ENCODE assay signal across 31 cellular contexts in the genomic region with DNA sequence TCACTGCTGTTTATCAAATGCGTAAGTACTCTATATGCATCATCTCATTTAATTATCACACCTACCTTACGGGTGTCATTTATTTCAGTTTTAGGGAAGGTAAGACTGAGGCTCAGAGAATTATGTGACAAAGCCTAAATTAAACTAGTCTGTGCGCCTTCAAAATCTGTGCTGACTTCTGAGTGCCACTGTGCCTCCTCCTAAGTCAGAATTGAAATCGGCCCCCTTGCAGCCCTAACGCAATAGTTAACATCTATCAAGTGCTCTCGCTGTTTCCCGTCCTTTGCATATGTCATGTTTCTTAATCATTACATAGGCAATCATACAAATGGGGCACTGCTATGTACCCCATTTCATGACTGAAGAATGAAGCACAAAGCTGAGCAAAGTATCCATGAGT.
"Had no signal": no experiment of that assay in that cellular context is flagged by ENCODE, and none has a peak within 500 bp of the region (broad histone marks: within the 10 kb centered on the region; RNA-seq: fewer than 3 reads in every experiment).

No MANE protein-coding gene starts in this region.

- H3K27ac ChIP-seq: adrenal gland, ascending aorta, body of pancreas, brain microvascular endothelial cell, breast epithelium, cardiac muscle cell had no signal

- DNase-seq: activated effector memory CD4-positive, alpha-beta T cell treated with anti-CD3 and anti-CD28 coated beads, Interleukin-2, amount 50 U/mL, for 16 hours; activated effector memory CD4-positive, alpha-beta T cell treated with Interleukin-2 at 50 U/mL for 16 hours; activated gamma-delta T cell; activated gamma-delta T cell treated with Interleukin-2 at 50 U/mL for 16 hours; activated naive CD4-positive, alpha-beta T cell; activated naive CD4-positive, alpha-beta T cell treated with anti-CD3 and anti-CD28 coated beads for 36 hours; activated naive CD4-positive, alpha-beta T cell treated with anti-CD3 and anti-CD28 coated beads, Interleukin-2, amount 10 ng/mL, durations not matched to agents 7 days and 5 days; activated naive CD4-positive, alpha-beta T cell treated with anti-CD3 and anti-CD28 coated beads, Interleukin-2, amount 50 U/mL, for 16 hours; activated naive CD4-positive, alpha-beta T cell treated with Interleukin-2 at 50 U/mL for 16 hours; activated naive CD8-positive, alpha-beta T cell treated with anti-CD3 and anti-CD28 coated beads for 36 hours; activated naive CD8-positive, alpha-beta T cell treated with anti-CD3 and anti-CD28 coated beads, Interleukin-2, amount 10 ng/mL, durations not matched to agents 7 days and 5 days; activated naive CD8-positive, alpha-beta T cell treated with anti-CD3 and anti-CD28 coated beads, Interleukin-2, amount 50 U/mL, for 24 hours; activated T-cell treated with anti-CD3 and anti-CD28 coated beads, Interleukin-2, amount 50 U/mL, for 1 hour; activated T-cell treated with anti-CD3 and anti-CD28 coated beads, Interleukin-2, amount 50 U/mL, for 24 hours; activated T-cell treated with anti-CD3 and anti-CD28 coated beads, Interleukin-2, amount 50 U/mL, for 4 hours; activated T-cell treated with anti-CD3 and anti-CD28 coated beads, Interleukin-2, amount 50 U/mL, for 48 hours; activated T-cell treated with anti-CD3 and anti-CD28 coated beads, Interleukin-2, amount 50 U/mL, for 72 hours; adrenal gland; amniotic stem cell; amygdala; anterior cingulate cortex; aorta; body of pancreas; brain microvascular endothelial cell; central memory CD4-positive, alpha-beta T cell; cerebellar nuclear complex had no signal

- ATAC-seq: activated naive CD4-positive, alpha-beta T cell treated with anti-CD3 and anti-CD28 coated beads, Interleukin-2, amount 50 U/mL, for 72 hours; activated naive CD8-positive, alpha-beta T cell treated with anti-CD3 and anti-CD28 coated beads, Interleukin-2, amount 50 U/mL, for 24 hours; activated T-cell treated with anti-CD3 and anti-CD28 coated beads, Interleukin-2, amount 50 U/mL, for 4 hours; activated T-cell treated with anti-CD3 and anti-CD28 coated beads, Interleukin-2, amount 50 U/mL, for 72 hours; activated T-helper 17 cell treated with anti-CD3 and anti-CD28 coated beads, Interleukin-2, amount 50 U/mL, for 72 hours; body of pancreas had no signal
